Comparison of ENCODE assay signal across 2 cellular contexts in genomic region chr22:21761086-21761485, GRCh38.
A peak's percentile ranks its signal among the peaks of the same experiment; 100 is the strongest.
TF ChIP-seq lines count a peak whose summit lies in the region.

No MANE protein-coding gene starts in this region.

TF ChIP-seq in IMR-90, 13 proteins besides CTCF, POLR2A, EP300 and RAD21:
- TF ChIP-seq BHLHE40 (IDR thresholded peaks at IDR 0.05; ENCODE audit: low read depth, low read length) (no peak; the same call in 1 of the 2 replicates), NFE2L2 (IDR thresholded peaks at IDR 0.05; ENCODE audit: low read depth, low read length) (no peak), CHD1 (IDR thresholded peaks at IDR 0.05; ENCODE audit: low read depth, low read length) (no peak), RFX5 (IDR thresholded peaks at IDR 0.05; ENCODE audit: low read depth, low read length) (no peak), RCOR1 (IDR thresholded peaks at IDR 0.05; ENCODE audit: insufficient replicate concordance, low read length) (no peak), SMC3 (IDR thresholded peaks at IDR 0.05; ENCODE audit: low read depth, low read length) (no peak), MAZ (IDR thresholded peaks at IDR 0.05; ENCODE audit: borderline replicate concordance, low read depth, low read length) (no peak), MXI1 (IDR thresholded peaks at IDR 0.05; ENCODE audit: borderline replicate concordance, low read depth, low read length) (no peak), MAFK (IDR thresholded peaks at IDR 0.05; ENCODE audit: low read depth, low read length) (no peak), FOS (IDR thresholded peaks at IDR 0.05; ENCODE audit: low read depth, low read length) (no peak), CEBPB (IDR thresholded peaks at IDR 0.05; ENCODE audit: low read depth, low read length) (no peak)
- TF ChIP-seq, protein P1, sequence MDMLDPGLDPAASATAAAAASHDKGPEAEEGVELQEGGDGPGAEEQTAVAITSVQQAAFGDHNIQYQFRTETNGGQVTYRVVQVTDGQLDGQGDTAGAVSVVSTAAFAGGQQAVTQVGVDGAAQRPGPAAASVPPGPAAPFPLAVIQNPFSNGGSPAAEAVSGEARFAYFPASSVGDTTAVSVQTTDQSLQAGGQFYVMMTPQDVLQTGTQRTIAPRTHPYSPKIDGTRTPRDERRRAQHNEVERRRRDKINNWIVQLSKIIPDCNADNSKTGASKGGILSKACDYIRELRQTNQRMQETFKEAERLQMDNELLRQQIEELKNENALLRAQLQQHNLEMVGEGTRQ (IDR thresholded peaks at IDR 0.05; ENCODE audit: low read depth, low read length) = no peak
- TF ChIP-seq, protein P2, sequence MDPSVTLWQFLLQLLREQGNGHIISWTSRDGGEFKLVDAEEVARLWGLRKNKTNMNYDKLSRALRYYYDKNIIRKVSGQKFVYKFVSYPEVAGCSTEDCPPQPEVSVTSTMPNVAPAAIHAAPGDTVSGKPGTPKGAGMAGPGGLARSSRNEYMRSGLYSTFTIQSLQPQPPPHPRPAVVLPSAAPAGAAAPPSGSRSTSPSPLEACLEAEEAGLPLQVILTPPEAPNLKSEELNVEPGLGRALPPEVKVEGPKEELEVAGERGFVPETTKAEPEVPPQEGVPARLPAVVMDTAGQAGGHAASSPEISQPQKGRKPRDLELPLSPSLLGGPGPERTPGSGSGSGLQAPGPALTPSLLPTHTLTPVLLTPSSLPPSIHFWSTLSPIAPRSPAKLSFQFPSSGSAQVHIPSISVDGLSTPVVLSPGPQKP (IDR thresholded peaks at IDR 0.05; ENCODE audit: borderline replicate concordance, low read depth, low read length) = no peak

TF ChIP-seq in K562, 482 proteins besides CTCF, POLR2A, EP300 and RAD21:
- TF ChIP-seq MTA1 (IDR thresholded peaks at IDR 0.05; ENCODE audit: borderline replicate concordance) (no peak), STAT6 (CRISPR knock-in tag; IDR thresholded peaks at IDR 0.05) (peak; percentile 69; the same call in 1 of the 2 replicates)
